1 cellular context compared by ENCODE assay signal in the genomic region with DNA sequence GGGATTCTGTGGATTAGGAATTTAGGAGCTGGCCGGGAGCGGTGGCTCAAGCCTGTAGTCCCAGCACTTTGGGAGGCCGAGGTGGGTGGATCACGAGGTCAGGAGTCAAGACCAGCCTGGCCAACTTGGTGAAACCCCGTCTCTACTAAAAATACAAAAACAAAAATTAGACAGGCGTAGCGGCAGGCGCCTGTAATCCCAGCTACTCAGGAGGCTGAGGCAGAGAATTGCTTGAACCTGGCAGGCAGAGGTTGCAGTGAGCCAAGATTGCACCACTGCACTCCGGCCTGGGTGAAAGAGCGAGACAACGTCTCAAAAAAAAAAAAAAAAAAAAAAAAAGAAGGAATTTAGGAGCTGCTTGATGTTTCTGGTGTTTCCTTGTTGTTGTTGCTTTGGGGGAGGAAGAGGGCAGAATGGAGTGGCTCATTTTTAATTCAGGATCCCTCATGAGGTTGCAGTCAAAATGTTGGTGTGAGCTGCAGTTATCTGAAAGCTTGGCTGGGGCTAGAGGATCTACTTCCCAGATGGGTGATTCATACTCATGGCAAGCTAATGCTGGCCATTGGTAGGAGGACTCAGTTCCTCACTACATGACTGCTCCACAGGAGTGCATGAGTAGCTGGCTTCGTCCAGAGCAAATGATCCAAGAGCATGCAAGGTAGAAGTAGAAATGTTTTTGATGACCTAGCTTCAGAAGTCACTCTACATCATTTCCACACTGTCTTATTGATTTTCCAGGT.
TF ChIP-seq lines count a peak whose summit lies in the region.

No MANE protein-coding gene starts in this region.

TF ChIP-seq in K562, 482 proteins besides CTCF, POLR2A, EP300 and RAD21 (continued from another document):
- TF ChIP-seq PRMT5 (CRISPR knock-in tag; IDR thresholded peaks at IDR 0.05) = no peak
- TF ChIP-seq, protein P1, sequence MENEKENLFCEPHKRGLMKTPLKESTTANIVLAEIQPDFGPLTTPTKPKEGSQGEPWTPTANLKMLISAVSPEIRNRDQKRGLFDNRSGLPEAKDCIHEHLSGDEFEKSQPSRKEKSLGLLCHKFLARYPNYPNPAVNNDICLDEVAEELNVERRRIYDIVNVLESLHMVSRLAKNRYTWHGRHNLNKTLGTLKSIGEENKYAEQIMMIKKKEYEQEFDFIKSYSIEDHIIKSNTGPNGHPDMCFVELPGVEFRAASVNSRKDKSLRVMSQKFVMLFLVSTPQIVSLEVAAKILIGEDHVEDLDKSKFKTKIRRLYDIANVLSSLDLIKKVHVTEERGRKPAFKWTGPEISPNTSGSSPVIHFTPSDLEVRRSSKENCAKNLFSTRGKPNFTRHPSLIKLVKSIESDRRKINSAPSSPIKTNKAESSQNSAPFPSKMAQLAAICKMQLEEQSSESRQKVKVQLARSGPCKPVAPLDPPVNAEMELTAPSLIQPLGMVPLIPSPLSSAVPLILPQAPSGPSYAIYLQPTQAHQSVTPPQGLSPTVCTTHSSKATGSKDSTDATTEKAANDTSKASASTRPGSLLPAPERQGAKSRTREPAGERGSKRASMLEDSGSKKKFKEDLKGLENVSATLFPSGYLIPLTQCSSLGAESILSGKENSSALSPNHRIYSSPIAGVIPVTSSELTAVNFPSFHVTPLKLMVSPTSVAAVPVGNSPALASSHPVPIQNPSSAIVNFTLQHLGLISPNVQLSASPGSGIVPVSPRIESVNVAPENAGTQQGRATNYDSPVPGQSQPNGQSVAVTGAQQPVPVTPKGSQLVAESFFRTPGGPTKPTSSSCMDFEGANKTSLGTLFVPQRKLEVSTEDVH (IDR thresholded peaks at IDR 0.05; ENCODE audit: low read depth, partially characterized antibody) = no peak
- TF ChIP-seq NR3C1 (CRISPR knock-in tag; IDR thresholded peaks at IDR 0.05) = no peak
- no peak for TF ChIP-seq ARID1B (IDR thresholded peaks at IDR 0.05)
- no peak for TF ChIP-seq ZNF174 (CRISPR knock-in tag; IDR thresholded peaks at IDR 0.05)
- TF ChIP-seq NFIX (CRISPR knock-in tag; IDR thresholded peaks at IDR 0.05; ENCODE audit: low read depth) = no peak
- TF ChIP-seq GATAD2A (IDR thresholded peaks at IDR 0.05) = no peak
- TF ChIP-seq KDM4B (IDR thresholded peaks at IDR 0.05; ENCODE audit: borderline replicate concordance in 2 of 2, low read depth in 1 of 2) = no peak
- TF ChIP-seq, protein P2, sequence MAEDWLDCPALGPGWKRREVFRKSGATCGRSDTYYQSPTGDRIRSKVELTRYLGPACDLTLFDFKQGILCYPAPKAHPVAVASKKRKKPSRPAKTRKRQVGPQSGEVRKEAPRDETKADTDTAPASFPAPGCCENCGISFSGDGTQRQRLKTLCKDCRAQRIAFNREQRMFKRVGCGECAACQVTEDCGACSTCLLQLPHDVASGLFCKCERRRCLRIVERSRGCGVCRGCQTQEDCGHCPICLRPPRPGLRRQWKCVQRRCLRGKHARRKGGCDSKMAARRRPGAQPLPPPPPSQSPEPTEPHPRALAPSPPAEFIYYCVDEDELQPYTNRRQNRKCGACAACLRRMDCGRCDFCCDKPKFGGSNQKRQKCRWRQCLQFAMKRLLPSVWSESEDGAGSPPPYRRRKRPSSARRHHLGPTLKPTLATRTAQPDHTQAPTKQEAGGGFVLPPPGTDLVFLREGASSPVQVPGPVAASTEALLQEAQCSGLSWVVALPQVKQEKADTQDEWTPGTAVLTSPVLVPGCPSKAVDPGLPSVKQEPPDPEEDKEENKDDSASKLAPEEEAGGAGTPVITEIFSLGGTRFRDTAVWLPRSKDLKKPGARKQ (CRISPR knock-in tag; IDR thresholded peaks at IDR 0.05) = no peak
- no peak for TF ChIP-seq GABPB1 (CRISPR knock-in tag; IDR thresholded peaks at IDR 0.05)
- TF ChIP-seq, protein P3, sequence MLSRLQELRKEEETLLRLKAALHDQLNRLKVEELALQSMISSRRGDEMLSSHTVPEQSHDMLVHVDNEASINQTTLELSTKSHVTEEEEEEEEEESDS (CRISPR knock-in tag; IDR thresholded peaks at IDR 0.05) = no peak
- TF ChIP-seq, protein P4, sequence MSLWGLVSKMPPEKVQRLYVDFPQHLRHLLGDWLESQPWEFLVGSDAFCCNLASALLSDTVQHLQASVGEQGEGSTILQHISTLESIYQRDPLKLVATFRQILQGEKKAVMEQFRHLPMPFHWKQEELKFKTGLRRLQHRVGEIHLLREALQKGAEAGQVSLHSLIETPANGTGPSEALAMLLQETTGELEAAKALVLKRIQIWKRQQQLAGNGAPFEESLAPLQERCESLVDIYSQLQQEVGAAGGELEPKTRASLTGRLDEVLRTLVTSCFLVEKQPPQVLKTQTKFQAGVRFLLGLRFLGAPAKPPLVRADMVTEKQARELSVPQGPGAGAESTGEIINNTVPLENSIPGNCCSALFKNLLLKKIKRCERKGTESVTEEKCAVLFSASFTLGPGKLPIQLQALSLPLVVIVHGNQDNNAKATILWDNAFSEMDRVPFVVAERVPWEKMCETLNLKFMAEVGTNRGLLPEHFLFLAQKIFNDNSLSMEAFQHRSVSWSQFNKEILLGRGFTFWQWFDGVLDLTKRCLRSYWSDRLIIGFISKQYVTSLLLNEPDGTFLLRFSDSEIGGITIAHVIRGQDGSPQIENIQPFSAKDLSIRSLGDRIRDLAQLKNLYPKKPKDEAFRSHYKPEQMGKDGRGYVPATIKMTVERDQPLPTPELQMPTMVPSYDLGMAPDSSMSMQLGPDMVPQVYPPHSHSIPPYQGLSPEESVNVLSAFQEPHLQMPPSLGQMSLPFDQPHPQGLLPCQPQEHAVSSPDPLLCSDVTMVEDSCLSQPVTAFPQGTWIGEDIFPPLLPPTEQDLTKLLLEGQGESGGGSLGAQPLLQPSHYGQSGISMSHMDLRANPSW (CRISPR knock-in tag; IDR thresholded peaks at IDR 0.05) = no peak
